In the genomic region with DNA sequence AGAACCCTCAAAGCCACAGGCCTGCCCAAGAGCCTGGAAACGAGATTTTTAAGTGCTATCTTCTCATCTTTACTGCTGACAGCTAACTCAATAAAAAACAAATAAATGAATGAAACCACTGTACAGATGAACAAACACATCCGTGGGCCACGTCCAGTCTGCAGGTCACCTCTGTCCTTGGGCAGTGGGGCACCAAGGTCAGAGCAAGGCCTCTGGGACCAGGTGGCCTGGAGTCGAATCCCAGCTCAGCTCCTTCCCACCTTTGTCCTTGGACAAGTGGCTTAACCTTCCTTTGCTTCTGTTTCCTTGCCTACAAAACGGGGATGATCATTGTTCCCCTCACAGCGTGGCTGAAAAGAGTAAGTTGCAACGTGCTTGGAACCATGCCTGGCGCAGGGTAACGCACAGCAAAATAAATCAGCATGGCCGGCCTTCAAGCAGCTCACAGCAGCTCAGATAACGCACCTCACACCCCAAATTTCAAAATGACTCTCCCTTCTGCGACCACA, we compare ENCODE assay signal across 14 cellular contexts. TPM values are rescaled to one million over a fixed set of nuclear protein-coding genes. Genes with fewer than 3 reads are reported as not detected.
DNase-seq lines count a peak whose midpoint lies in the region; ATAC-seq, FAIRE-seq and TF ChIP-seq lines count a peak whose summit lies in the region.
"Had no signal": no experiment of that assay in that cellular context is flagged by ENCODE, and none has a peak within 500 bp of the region (broad histone marks: within the 10 kb centered on the region; RNA-seq: fewer than 3 reads in every experiment).

No MANE protein-coding gene starts in this region.

- TF ChIP-seq CTCF in VCaP (conservative IDR thresholded peaks at IDR 0.05) (no peak), HepG2 (CRISPR knock-in tag; IDR thresholded peaks at IDR 0.05) (no peak), transverse colon (IDR thresholded peaks at IDR 0.05) (no peak)

- H3K36me3 ChIP-seq in HepG2 (replicated peaks in 1 of 2; ENCODE audit: control insufficient read depth in 1 of 2, insufficient read depth in 2 of 2, low read length in 2 of 2) (peaks cover 43 to 74% of the 10 kb centered on the region in 2 experiments), transverse colon (peaks cover 0 to 17% (median 10%) of the 10 kb centered on the region in 4 donors)

- no peak overlapping the region for H3K4me3 ChIP-seq in HepG2 (replicated peaks in 1 of 3; ENCODE audit: insufficient read depth in 1 of 3, low read depth in 2 of 3, low read length in 3 of 3)
- no peak overlapping the region for H3K4me3 ChIP-seq in transverse colon
- H3K4me3 ChIP-seq: SK-N-MC, skin epidermis had no signal

- in situ Hi-C loops in HepG2 (cut with HindIII; ENCODE audit: extremely low pct_ligation_motif_present, low pct_unique_long_range_greater_than_20kb) = no loop called here
- in situ Hi-C loops in transverse colon (cut with MboI; ENCODE audit: low pct_ligation_motif_present in 1 of 4, low pct_unique_long_range_greater_than_20kb in 1 of 4, low sequenced_read_pairs in 3 of 4) = loop anchor here in 2 of 4 donors (25.0 kb wide), 1 partner anchor 109 kb away; the partner anchor contains the start of gene BFSP1 (in 2 of the 2)

- 0 out of 2 replicates have a peak overlapping the region, but pooled peaks have one; percentile 2 for H3K4me2 ChIP-seq in HepG2 (ENCODE audit: low read depth, low read length)

- no peaks in the 10 kb centered on the region for H3K9me3 ChIP-seq in HepG2 (ENCODE audit: low read length)
- H3K9me3 ChIP-seq in transverse colon = no peaks in the 10 kb centered on the region

- POLR2A ChIA-PET in HepG2 (lab: Yijun Ruan, JAX) = interaction anchor here (1.4 to 1.6 kb wide), 2 partner anchors 13 to 64 kb away, joined by 3 to 5 read pairs; no protein-coding TSS in a partner anchor

- H2AFZ ChIP-seq in HepG2 (ENCODE audit: low read length) = no peak overlapping the region

- peak; percentile 67 for DNase-seq in NCI-H2227 (lab: John Stamatoyannopoulos, UW; ENCODE audit: unreplicated experiment)
- DNase-seq in NCI-H2227 treated with DMSO at 0.1 percent for 48 hours (lab: John Stamatoyannopoulos, UW) = no peak
- DNase-seq in HepG2 (ENCODE audit: low spot score) = peak; percentile 31
- DNase-seq in transverse colon = no peak
- DNase-seq in hypothalamus (lab: John Stamatoyannopoulos, UW) = no peak
- no peak for DNase-seq in activated gamma-delta T cell treated with Interleukin-2 at 50 U/mL for 16 hours
- no peak for DNase-seq in activated CD4-positive, alpha-beta T cell treated with anti-CD3 and anti-CD28 coated beads for 48 hours
- DNase-seq: activated CD4-positive, alpha-beta T cell treated with anti-CD3 and anti-CD28 coated beads, Interleukin-2, amount 50 U/mL, for 48 hours; NCI-H226; stimulated activated CD8-positive, alpha-beta memory T cell treated with anti-CD3 and anti-CD28 coated beads, Interleukin-4, amount 100 ng/mL, for 48 hours had no signal

- no peak; a peak in 1 of 4 replicates for TF ChIP-seq POLR2A in HepG2 (IDR thresholded peaks at IDR 0.05; ENCODE audit: insufficient read depth in 1 of 2, low read depth in 2 of 2, low read length in 2 of 2)
- no peak for TF ChIP-seq POLR2A in transverse colon (IDR thresholded peaks at IDR 0.05)

- CTCF ChIA-PET in HepG2 (lab: Yijun Ruan, JAX; ENCODE audit: low intra/inter-chr PET ratio, low total read pairs) = no interaction called here

- TF ChIP-seq EP300 in HepG2 (IDR thresholded peaks at IDR 0.05; ENCODE audit: low read depth in 2 of 2, low read length in 2 of 2) (no peak), HepG2 (CRISPR knock-in tag; IDR thresholded peaks at IDR 0.05; ENCODE audit: borderline replicate concordance) (no peak; the same call in 1 of the 2 replicates), transverse colon (IDR thresholded peaks at IDR 0.05; ENCODE audit: low read depth) (no peak)

- 63% methylated on average over 12 of the region's 12 CpGs for WGBS in HepG2 (ENCODE audit: low lambda C conversion rate)
- WGBS in transverse colon (ENCODE audit: low coverage in 1 of 2), 2 donors = 0 to 44% methylated on average over 1 to 12 of the region's 12 CpGs

- H3K9ac ChIP-seq in HepG2 (ENCODE audit: insufficient read depth, low read depth, low read length) = no peak overlapping the region

- peak; percentile 17 for ATAC-seq in HepG2

- peak; percentile 81 for FAIRE-seq in HepG2 (lab: Jason Lieb, UNC)

- intact Hi-C loops in HepG2 (cut with micrococcal nuclease; ENCODE audit: unreplicated experiment) (no loop called here), transverse colon (cut with DNase I; ENCODE audit: low total_unique reads) (no loop called here)

- H3K27me3 ChIP-seq in HepG2 (ENCODE audit: control insufficient read depth in 1 of 2, insufficient read depth in 2 of 2, low read length in 2 of 2) = no peaks in the 10 kb centered on the region
- no peaks in the 10 kb centered on the region for H3K27me3 ChIP-seq in transverse colon

- peaks cover 95% of the 10 kb centered on the region for H3K79me2 ChIP-seq in HepG2 (ENCODE audit: insufficient read depth, low read length)

- peaks cover 40% of the 10 kb centered on the region for H3K4me1 ChIP-seq in HepG2 (ENCODE audit: insufficient read depth, low read length)
- H3K4me1 ChIP-seq in transverse colon = peaks cover 54 to 76% (median 68%) of the 10 kb centered on the region in 4 donors

- TF ChIP-seq RAD21 in HepG2 (CRISPR knock-in tag; IDR thresholded peaks at IDR 0.05) = no peak

- TSS peak; percentile 10 for BruUV-seq in HepG2 (replicated peaks; lab: Mats Ljungman, UMichigan)

- peak overlapping the region; percentile 49 for H3K27ac ChIP-seq in VCaP
- H3K27ac ChIP-seq in HepG2 (ENCODE audit: extremely low read length, insufficient read depth, low read length) = peak overlapping the region; percentile 21
- peak overlapping the region; percentile 11 to 40 (median 19) for H3K27ac ChIP-seq in transverse colon
- H3K27ac ChIP-seq: SK-N-MC had no signal

- peaks cover 91% of the 10 kb centered on the region for H4K20me1 ChIP-seq in HepG2 (ENCODE audit: insufficient read depth, low read length)

TF ChIP-seq in HepG2, 621 proteins besides CTCF, POLR2A, EP300 and RAD21 (continues in another document):
- no peak for TF ChIP-seq ZNF740 (CRISPR knock-in tag; IDR thresholded peaks at IDR 0.05)
- TF ChIP-seq ZNF614 (CRISPR knock-in tag; IDR thresholded peaks at IDR 0.05; ENCODE audit: borderline replicate concordance) = 0 out of 2 replicates have a peak, but pooled peaks have one; percentile 42
- no peak for TF ChIP-seq MIXL1 (CRISPR knock-in tag; IDR thresholded peaks at IDR 0.05)

RNA-seq across cellular contexts. Expression of gene RRBP1, which starts 35.8 kb away (rescaled TPM):
- total RNA-seq in HepG2 (2016; rRNA removed; fragmentation: Illumina TruSeq; extraction: Trizol) = 97.1 and 222 TPM in 2 replicates
- 35.1 and 38.1 TPM in 2 replicates for total RNA-seq in HepG2 (2016; cell fraction: cytosol; rRNA removed; fragmentation: Illumina TruSeq; extraction: Trizol; ENCODE audit: low read depth)
- 75.4 and 223 TPM in 2 replicates for total RNA-seq in HepG2 (2016; cell fraction: insoluble cytoplasmic fraction; rRNA removed; fragmentation: Illumina TruSeq; extraction: Trizol)
- 33.7 and 37.4 TPM in 2 replicates for total RNA-seq in HepG2 (2016; cell fraction: membrane; rRNA removed; fragmentation: Illumina TruSeq; extraction: Trizol)
- total RNA-seq in HepG2 (2016; cell fraction: nucleus; rRNA removed; fragmentation: Illumina TruSeq; extraction: Trizol) = 254 and 316 TPM in 2 replicates
- 150 and 195 TPM in 2 replicates for polyA plus RNA-seq in HepG2 (2011; rRNA removed)
- 97.1 and 99.8 TPM in 2 replicates for polyA plus RNA-seq in HepG2 (2011; cell fraction: cytosol; rRNA removed)
- 402 and 429 TPM in 2 replicates for polyA plus RNA-seq in HepG2 (2011; cell fraction: nucleus; rRNA removed)
- 190 and 218 TPM in 2 replicates for polyA plus RNA-seq in HepG2 (2012)
- polyA plus RNA-seq in HepG2 (2016; cell fraction: cytosol; fragmentation: Illumina TruSeq; extraction: Trizol; ENCODE audit: low read depth) = 14.1 and 14.3 TPM in 2 replicates
- polyA plus RNA-seq in HepG2 (2016; cell fraction: insoluble cytoplasmic fraction; fragmentation: Illumina TruSeq; extraction: Trizol; ENCODE audit: low read depth) = 67.5 and 88.2 TPM in 2 replicates
- 15.3 and 18.4 TPM in 2 replicates for polyA plus RNA-seq in HepG2 (2016; cell fraction: membrane; fragmentation: Illumina TruSeq; extraction: Trizol; ENCODE audit: low read depth)
- 548 and 573 TPM in 2 replicates for polyA plus RNA-seq in HepG2 (2016; cell fraction: nucleus; fragmentation: Illumina TruSeq; extraction: Trizol; ENCODE audit: insufficient read depth, low read depth)
- polyA minus RNA-seq in HepG2 (2011; rRNA and poly(A)+ RNA removed; ENCODE audit: low replicate concordance) = 18.3 and 157 TPM in 2 replicates
- 155 and 192 TPM in 2 replicates for polyA minus RNA-seq in HepG2 (2011; cell fraction: cytosol; rRNA and poly(A)+ RNA removed)
- polyA minus RNA-seq in HepG2 (2011; cell fraction: nucleus; rRNA and poly(A)+ RNA removed) = 198 and 205 TPM in 2 replicates
- 100 to 1,000 TPM; 219 to 403 (median 288) TPM for total RNA-seq in transverse colon

RNA-seq across cellular contexts. Expression of gene BANF2, which starts 53.5 kb away (rescaled TPM):
- total RNA-seq in HepG2 (2016; rRNA removed; fragmentation: Illumina TruSeq; extraction: Trizol) (0.35 TPM in 1 of 2 replicates, not detected in the other), transverse colon (not detected)
- total RNA-seq in HepG2 (2016; cell fraction: cytosol; rRNA removed; fragmentation: Illumina TruSeq; extraction: Trizol; ENCODE audit: low read depth) = 0.53 TPM in 1 of 2 replicates, not detected in the other
- not detected in 2 replicates for total RNA-seq in HepG2 (2016; cell fraction: insoluble cytoplasmic fraction; rRNA removed; fragmentation: Illumina TruSeq; extraction: Trizol)
- total RNA-seq in HepG2 (2016; cell fraction: membrane; rRNA removed; fragmentation: Illumina TruSeq; extraction: Trizol) = not detected in 2 replicates
- total RNA-seq in HepG2 (2016; cell fraction: nucleus; rRNA removed; fragmentation: Illumina TruSeq; extraction: Trizol) = not detected in 2 replicates
- not detected in 2 replicates for polyA plus RNA-seq in HepG2 (2011; rRNA removed)
- not detected in 2 replicates for polyA plus RNA-seq in HepG2 (2011; cell fraction: cytosol; rRNA removed)
- not detected in 2 replicates for polyA plus RNA-seq in HepG2 (2011; cell fraction: nucleus; rRNA removed)
- not detected in 2 replicates for polyA plus RNA-seq in HepG2 (2012)
- not detected in 2 replicates for polyA plus RNA-seq in HepG2 (2016; cell fraction: cytosol; fragmentation: Illumina TruSeq; extraction: Trizol; ENCODE audit: low read depth)
- polyA plus RNA-seq in HepG2 (2016; cell fraction: insoluble cytoplasmic fraction; fragmentation: Illumina TruSeq; extraction: Trizol; ENCODE audit: low read depth) = not detected in 2 replicates
- polyA plus RNA-seq in HepG2 (2016; cell fraction: membrane; fragmentation: Illumina TruSeq; extraction: Trizol; ENCODE audit: low read depth) = not detected in 2 replicates
- polyA plus RNA-seq in HepG2 (2016; cell fraction: nucleus; fragmentation: Illumina TruSeq; extraction: Trizol; ENCODE audit: insufficient read depth, low read depth) = not detected in 2 replicates
- polyA minus RNA-seq in HepG2 (2011; rRNA and poly(A)+ RNA removed; ENCODE audit: low replicate concordance) = not detected in 2 replicates
- not detected in 2 replicates for polyA minus RNA-seq in HepG2 (2011; cell fraction: cytosol; rRNA and poly(A)+ RNA removed)
- not detected in 2 replicates for polyA minus RNA-seq in HepG2 (2011; cell fraction: nucleus; rRNA and poly(A)+ RNA removed)
- total RNA-seq: mononuclear cell had no signal

Comparison
In these comparisons a context has a peak if more than half of its experiments do, and no peak if none do; other contexts are left out.
1. DNase-seq: peak in NCI-H2227 (single experiment) and HepG2 (single experiment); none in NCI-H2227 treated with DMSO at 0.1 percent for 48 hours (single experiment), transverse colon (single experiment), hypothalamus (0 of 51), activated gamma-delta T cell treated with Interleukin-2 at 50 U/mL for 16 hours (single experiment) and activated CD4-positive, alpha-beta T cell treated with anti-CD3 and anti-CD28 coated beads for 48 hours (single experiment).
2. Peak in every context shown above with its lines, with median percentiles within 50 percentile points of each other: H3K27ac ChIP-seq.